ENCODE assay signal across 7 cellular contexts in genomic region chr5:139272471-139273321, GRCh38. TPM values are rescaled to one million over a fixed set of nuclear protein-coding genes. Genes with fewer than 3 reads are reported as not detected.
A peak's percentile ranks its signal among the peaks of the same experiment; 100 is the strongest.
DNase-seq lines count a peak whose midpoint lies in the region; ATAC-seq and TF ChIP-seq lines count a peak whose summit lies in the region.

No MANE protein-coding gene starts in this region.

- 75% methylated on average over 6 of the region's 6 CpGs for WGBS in hepatocyte (ENCODE audit: low lambda C conversion rate, missing lambda C conversion rate)
- WGBS in testis, 2 donors = 69 to 72% methylated on average over 6 of the region's 6 CpGs

- H3K9me3 ChIP-seq in MG63 = no peaks in the 10 kb centered on the region
- H3K9me3 ChIP-seq in hepatocyte (ENCODE audit: low read depth) = no peaks in the 10 kb centered on the region
- no peaks in the 10 kb centered on the region for H3K9me3 ChIP-seq in testis

- H3K36me3 ChIP-seq in MG63 = peaks cover 37% of the 10 kb centered on the region
- no peaks in the 10 kb centered on the region for H3K36me3 ChIP-seq in hepatocyte (replicated peaks; ENCODE audit: insufficient read depth, low read depth)
- H3K36me3 ChIP-seq in testis (ENCODE audit: low read depth, missing control alignments) = no peaks in the 10 kb centered on the region

- H3K27ac Mint-ChIP-seq in activated naive CD4-positive, alpha-beta T cell treated with anti-CD3 and anti-CD28 coated beads, Interleukin-2, amount 10 ng/mL, durations not matched to agents 7 days and 5 days = peak overlapping the region; percentile 66

- peaks cover 8% of the 10 kb centered on the region for H3K79me2 ChIP-seq in hepatocyte

- no peak overlapping the region for H2AFZ ChIP-seq in hepatocyte

- H3K4me3 Mint-ChIP-seq in activated naive CD4-positive, alpha-beta T cell treated with anti-CD3 and anti-CD28 coated beads, Interleukin-2, amount 10 ng/mL, durations not matched to agents 7 days and 5 days = peak overlapping the region; percentile 78

- peaks cover 54% of the 10 kb centered on the region for H3K4me1 Mint-ChIP-seq in activated naive CD4-positive, alpha-beta T cell treated with anti-CD3 and anti-CD28 coated beads, Interleukin-2, amount 10 ng/mL, durations not matched to agents 7 days and 5 days

- TF ChIP-seq CTCF in hepatocyte (IDR thresholded peaks at IDR 0.05; ENCODE audit: poor library complexity) (no peak), testis (IDR thresholded peaks at IDR 0.05) (no peak)

- in situ Hi-C loops in G401 (cut with HindIII; ENCODE audit: low sequenced_read_pairs) = no loop called here

- H3K36me3 Mint-ChIP-seq in activated naive CD4-positive, alpha-beta T cell treated with anti-CD3 and anti-CD28 coated beads, Interleukin-2, amount 10 ng/mL, durations not matched to agents 7 days and 5 days = peaks cover 15% of the 10 kb centered on the region

- CTCF ChIA-PET in activated naive CD4-positive, alpha-beta T cell treated with anti-CD3 and anti-CD28 coated beads, Interleukin-2, amount 10 ng/mL, durations not matched to agents 7 days and 5 days (lab: Charles Lee) = interaction anchor here (0.7 to 1.8 kb wide), 6 partner anchors 10 to 668 kb away, joined by 3 to 5 read pairs (median 3); partner anchors contain the start of gene PAIP2

- H3K27me3 ChIP-seq in MG63 (no peaks in the 10 kb centered on the region), hepatocyte (no peaks in the 10 kb centered on the region), testis (no peaks in the 10 kb centered on the region)

- H3K9me3 Mint-ChIP-seq in activated naive CD4-positive, alpha-beta T cell treated with anti-CD3 and anti-CD28 coated beads, Interleukin-2, amount 10 ng/mL, durations not matched to agents 7 days and 5 days = no peaks in the 10 kb centered on the region

- no peak for ATAC-seq in HG03135 (IDR thresholded peaks at IDR 0.05; ENCODE audit: unreplicated experiment)

- H3K27ac ChIP-seq in hepatocyte (no peak overlapping the region), testis (peak overlapping the region; percentile 69 to 77)

- peak overlapping the region; percentile 95 for H3K4me3 ChIP-seq in MG63
- no peak overlapping the region for H3K4me3 ChIP-seq in hepatocyte
- H3K4me3 ChIP-seq in testis = no peak overlapping the region

- no peaks in the 10 kb centered on the region for H3K9me2 ChIP-seq in hepatocyte (replicated peaks; ENCODE audit: insufficient read depth)

- TF ChIP-seq POLR2A in testis (IDR thresholded peaks at IDR 0.05) = no peak

- peak; percentile 38 for DNase-seq in G401 (ENCODE audit: low spot score)
- DNase-seq in MG63 = peak; percentile 94
- DNase-seq in activated naive CD4-positive, alpha-beta T cell treated with anti-CD3 and anti-CD28 coated beads, Interleukin-2, amount 10 ng/mL, durations not matched to agents 7 days and 5 days = peak; percentile 57
- DNase-seq in hepatocyte (ENCODE audit: low spot score) = peak; percentile 31
- no peak for DNase-seq in testis
- no peak for DNase-seq in DMS79 treated with DMSO at 0.1 percent for 48 hours (lab: John Stamatoyannopoulos, UW)

- peak overlapping the region; percentile 91 for H3K4me2 ChIP-seq in hepatocyte

- peaks cover 3% of the 10 kb centered on the region for H3K27me3 Mint-ChIP-seq in activated naive CD4-positive, alpha-beta T cell treated with anti-CD3 and anti-CD28 coated beads, Interleukin-2, amount 10 ng/mL, durations not matched to agents 7 days and 5 days

- peaks cover 17% of the 10 kb centered on the region for H3K4me1 ChIP-seq in hepatocyte (ENCODE audit: insufficient read depth)
- peaks cover 10% of the 10 kb centered on the region for H3K4me1 ChIP-seq in testis

- H4K20me1 ChIP-seq in hepatocyte (ENCODE audit: insufficient read depth, poor library complexity, severe bottlenecking) = no peaks in the 10 kb centered on the region

- intact Hi-C loops in testis (cut with DNase I; ENCODE audit: low total_unique reads) = no loop called here

RNA-seq across cellular contexts. Expression of gene MATR3, which starts 20.8 kb away (rescaled TPM):
- 251 and 346 TPM in 2 replicates for total RNA-seq in G401 (2014; rRNA removed; shearing (Covaris generic))
- total RNA-seq in MG63 (2014; rRNA removed; shearing (Covaris generic); ENCODE audit: low replicate concordance) = 280 and 444 TPM in 2 replicates
- total RNA-seq in hepatocyte = 346 and 355 TPM in 2 replicates
- 176 and 183 TPM in 2 replicates for polyA plus RNA-seq in hepatocyte
- 100 to 1,000 TPM; 243 to 248 TPM for total RNA-seq in testis
- polyA plus RNA-seq in testis (ENCODE audit: insufficient read depth, low read depth, low replicate concordance) = 174 TPM

Comparison
In these comparisons a context has a peak if more than half of its experiments do, and no peak if none do; other contexts are left out.
1. DNase-seq: peak in G401 (single experiment), MG63 (single experiment), activated naive CD4-positive, alpha-beta T cell treated with anti-CD3 and anti-CD28 coated beads, Interleukin-2, amount 10 ng/mL, durations not matched to agents 7 days and 5 days (single experiment) and hepatocyte (single experiment); none in testis (single experiment) and DMS79 treated with DMSO at 0.1 percent for 48 hours (single experiment).